ENCODE assay signal across 2 cellular contexts in genomic region chrX:39866229-39866628, GRCh38.
TF ChIP-seq lines count a peak whose summit lies in the region.

No MANE protein-coding gene starts in this region.

TF ChIP-seq in GM23338, 12 proteins besides CTCF, POLR2A, EP300 and RAD21 (continued from another document):
- TF ChIP-seq REST (IDR thresholded peaks at IDR 0.05; ENCODE audit: unreplicated experiment) = no peak
- no peak for TF ChIP-seq EZH2phosphoT487 (IDR thresholded peaks at IDR 0.05; ENCODE audit: unreplicated experiment)
- TF ChIP-seq ZNF462 (CRISPR knock-in tag; IDR thresholded peaks at IDR 0.05) = no peak
- no peak for TF ChIP-seq ETS1 (IDR thresholded peaks at IDR 0.05)
- TF ChIP-seq STAT1 (IDR thresholded peaks at IDR 0.05; ENCODE audit: unreplicated experiment) = no peak

TF ChIP-seq in WTC11, 78 proteins besides CTCF, POLR2A, EP300 and RAD21 (continued from another document):
- TF ChIP-seq ATF2 (CRISPR knock-in tag; IDR thresholded peaks at IDR 0.05; ENCODE audit: borderline replicate concordance, low read depth) = no peak
- TF ChIP-seq ZBTB43 (CRISPR knock-in tag; IDR thresholded peaks at IDR 0.05) = no peak
- TF ChIP-seq TEAD4 (CRISPR knock-in tag; IDR thresholded peaks at IDR 0.05) = no peak
- TF ChIP-seq ETV6 (CRISPR knock-in tag; IDR thresholded peaks at IDR 0.05) = no peak
- TF ChIP-seq FOXK1 (CRISPR knock-in tag; IDR thresholded peaks at IDR 0.05) = no peak
- no peak for TF ChIP-seq GTF2I (CRISPR knock-in tag; conservative IDR thresholded peaks at IDR 0.05)
- TF ChIP-seq RELA (CRISPR knock-in tag; IDR thresholded peaks at IDR 0.05; ENCODE audit: borderline replicate concordance) = no peak
TF ChIP-seq in WTC11: peak in this region for 0.
